Comparison of ENCODE assay signal across 1 cellular context in the genomic region with DNA sequence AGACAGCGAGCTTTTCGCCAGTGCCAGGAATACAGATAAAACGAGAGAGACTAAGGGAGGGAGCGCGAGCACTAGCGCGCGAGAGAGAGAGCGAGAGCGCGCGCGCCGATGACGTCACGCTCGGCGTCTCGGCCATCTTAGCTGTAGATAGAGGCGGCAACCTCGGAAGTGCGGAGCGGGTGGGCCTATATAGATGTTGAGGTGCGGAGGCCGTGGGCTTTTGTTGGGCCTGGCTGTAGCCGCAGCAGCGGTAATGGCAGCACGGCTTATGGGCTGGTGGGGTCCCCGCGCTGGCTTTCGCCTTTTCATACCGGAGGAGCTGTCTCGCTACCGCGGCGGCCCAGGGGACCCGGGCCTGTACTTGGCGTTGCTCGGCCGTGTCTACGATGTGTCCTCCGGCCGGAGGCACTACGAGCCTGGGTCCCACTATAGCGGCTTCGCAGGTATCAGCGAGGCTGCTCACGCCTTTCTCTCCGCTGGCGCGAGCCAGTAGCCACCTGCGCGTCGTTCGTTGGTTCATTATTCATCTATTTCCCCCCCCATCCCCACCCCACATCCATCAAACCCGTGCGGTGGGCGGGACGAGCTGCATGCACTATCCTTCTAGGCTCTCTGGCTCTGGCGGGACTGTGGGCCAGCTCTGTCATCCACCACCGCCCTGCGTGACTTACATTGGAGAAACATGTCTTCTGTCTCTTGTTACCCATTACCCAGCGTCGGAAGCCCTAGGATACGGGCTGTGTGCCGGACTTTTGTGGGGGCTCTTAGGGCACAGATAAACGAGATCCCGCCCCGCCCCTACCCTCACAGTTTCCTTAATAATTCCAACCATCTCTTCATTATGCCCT.
TF ChIP-seq lines count a peak whose summit lies in the region.

No MANE protein-coding gene starts in this region.

TF ChIP-seq in HepG2, 621 proteins besides CTCF, POLR2A, EP300 and RAD21 (continued from another document and continues in another):
- TF ChIP-seq SNAPC2 (CRISPR knock-in tag; IDR thresholded peaks at IDR 0.05) (no peak; the same call in 1 of the 2 replicates), PHF21A (CRISPR knock-in tag; IDR thresholded peaks at IDR 0.05) (0 out of 2 replicates have a peak, but pooled peaks have one; percentile 3), ZNF317 (CRISPR knock-in tag; IDR thresholded peaks at IDR 0.05) (peak; percentile 71), ZNF234 (CRISPR knock-in tag; conservative IDR thresholded peaks at IDR 0.05) (no peak), SMYD3 (CRISPR knock-in tag; IDR thresholded peaks at IDR 0.05) (peak; percentile 39; the same call in 1 of the 2 replicates), ZNF431 (CRISPR knock-in tag; IDR thresholded peaks at IDR 0.05; ENCODE audit: borderline replicate concordance, low read depth) (no peak), XBP1 (CRISPR knock-in tag; IDR thresholded peaks at IDR 0.05) (0 out of 2 replicates have a peak, but pooled peaks have one; percentile 72), ZNF841 (CRISPR knock-in tag; IDR thresholded peaks at IDR 0.05; ENCODE audit: borderline replicate concordance) (no peak), SP1 (IDR thresholded peaks at IDR 0.05) (no peak), SP1 (CRISPR knock-in tag; IDR thresholded peaks at IDR 0.05) (peak; percentile 25; the same call in 1 of the 2 replicates), MEF2D (CRISPR knock-in tag; IDR thresholded peaks at IDR 0.05) (no peak), ZNF383 (CRISPR knock-in tag; IDR thresholded peaks at IDR 0.05; ENCODE audit: borderline replicate concordance) (no peak), ZNF468 (CRISPR knock-in tag; IDR thresholded peaks at IDR 0.05) (no peak), ZNF652 (CRISPR knock-in tag; IDR thresholded peaks at IDR 0.05; ENCODE audit: borderline replicate concordance, low read depth) (no peak), HOXD1 (CRISPR knock-in tag; IDR thresholded peaks at IDR 0.05) (no peak), SMARCE1 (IDR thresholded peaks at IDR 0.05; ENCODE audit: borderline replicate concordance) (no peak), KLF11 (CRISPR knock-in tag; IDR thresholded peaks at IDR 0.05) (peak; percentile 51; the same call in 1 of the 2 replicates), CENPT (CRISPR knock-in tag; IDR thresholded peaks at IDR 0.05; ENCODE audit: low read depth) (no peak), SRSF1 (optimal IDR thresholded peaks at IDR 0.05; ENCODE audit: low read depth, low read length) (peak; percentile 45), HNRNPH1 (optimal IDR thresholded peaks at IDR 0.05; ENCODE audit: low read depth, low read length) (no peak), NR2F2 (IDR thresholded peaks at IDR 0.05; ENCODE audit: borderline replicate concordance, low read depth) (no peak), ATRX (CRISPR knock-in tag; IDR thresholded peaks at IDR 0.05; ENCODE audit: borderline replicate concordance) (no peak), NFRKB (IDR thresholded peaks at IDR 0.05) (no peak), ZNF260 (CRISPR knock-in tag; IDR thresholded peaks at IDR 0.05; ENCODE audit: borderline replicate concordance, low read depth) (no peak), TEAD3 (CRISPR knock-in tag; optimal IDR thresholded peaks at IDR 0.05; ENCODE audit: borderline replicate concordance) (no peak), CAMTA2 (CRISPR knock-in tag; IDR thresholded peaks at IDR 0.05; ENCODE audit: borderline replicate concordance) (peak; percentile 42; the same call in 1 of the 2 replicates), MTF1 (CRISPR knock-in tag; IDR thresholded peaks at IDR 0.05) (no peak), KLF15 (CRISPR knock-in tag; IDR thresholded peaks at IDR 0.05; ENCODE audit: borderline replicate concordance) (no peak), ZNF382 (CRISPR knock-in tag; IDR thresholded peaks at IDR 0.05; ENCODE audit: borderline replicate concordance) (no peak), CBFB (CRISPR knock-in tag; IDR thresholded peaks at IDR 0.05) (no peak; the same call in none of the 2 replicates), GABPB1 (CRISPR knock-in tag; IDR thresholded peaks at IDR 0.05) (peak; percentile 48), ZNF180 (CRISPR knock-in tag; IDR thresholded peaks at IDR 0.05; ENCODE audit: borderline replicate concordance, low read depth) (no peak), FOXM1 (CRISPR knock-in tag; IDR thresholded peaks at IDR 0.05) (no peak), ZNF292 (CRISPR knock-in tag; IDR thresholded peaks at IDR 0.05; ENCODE audit: borderline replicate concordance, low read depth) (no peak), ZNF337 (CRISPR knock-in tag; IDR thresholded peaks at IDR 0.05; ENCODE audit: borderline replicate concordance, low read depth) (no peak; the same call in 1 of the 2 replicates), NCOR1 (IDR thresholded peaks at IDR 0.05; ENCODE audit: borderline replicate concordance, low read length) (no peak), ZNF644 (CRISPR knock-in tag; IDR thresholded peaks at IDR 0.05; ENCODE audit: low read depth) (no peak), HHEX (CRISPR knock-in tag; IDR thresholded peaks at IDR 0.05) (no peak), ZNF33A (CRISPR knock-in tag; IDR thresholded peaks at IDR 0.05; ENCODE audit: borderline replicate concordance) (no peak), ZFP36 (IDR thresholded peaks at IDR 0.05; ENCODE audit: borderline replicate concordance, low read depth, low read length, partially characterized antibody) (no peak), HOXA3 (CRISPR knock-in tag; IDR thresholded peaks at IDR 0.05) (peak; percentile 97), TRIM24 (CRISPR knock-in tag; IDR thresholded peaks at IDR 0.05) (no peak), ZNF761 (CRISPR knock-in tag; conservative IDR thresholded peaks at IDR 0.05) (no peak), MYC (CRISPR knock-in tag; IDR thresholded peaks at IDR 0.05; ENCODE audit: borderline replicate concordance) (peak; percentile 39; the same call in 1 of the 2 replicates), SSRP1 (CRISPR knock-in tag; IDR thresholded peaks at IDR 0.05) (no peak), ISL2 (CRISPR knock-in tag; IDR thresholded peaks at IDR 0.05) (peak; percentile 59), TCF7L2 (IDR thresholded peaks at IDR 0.05; ENCODE audit: low read depth, low read length) (no peak), ZNF253 (CRISPR knock-in tag; IDR thresholded peaks at IDR 0.05; ENCODE audit: borderline replicate concordance) (no peak), ZFP36L2 (CRISPR knock-in tag; IDR thresholded peaks at IDR 0.05) (0 out of 2 replicates have a peak, but pooled peaks have one; percentile 32), SIX1 (CRISPR knock-in tag; IDR thresholded peaks at IDR 0.05; ENCODE audit: borderline replicate concordance) (0 out of 2 replicates have a peak, but pooled peaks have one; percentile 40), ZNF878 (CRISPR knock-in tag; IDR thresholded peaks at IDR 0.05) (0 out of 2 replicates have a peak, but pooled peaks have one; percentile 44)
- TF ChIP-seq, protein P1, sequence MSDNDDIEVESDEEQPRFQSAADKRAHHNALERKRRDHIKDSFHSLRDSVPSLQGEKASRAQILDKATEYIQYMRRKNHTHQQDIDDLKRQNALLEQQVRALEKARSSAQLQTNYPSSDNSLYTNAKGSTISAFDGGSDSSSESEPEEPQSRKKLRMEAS (IDR thresholded peaks at IDR 0.05) = peak; percentile 61
- TF ChIP-seq, protein P2, sequence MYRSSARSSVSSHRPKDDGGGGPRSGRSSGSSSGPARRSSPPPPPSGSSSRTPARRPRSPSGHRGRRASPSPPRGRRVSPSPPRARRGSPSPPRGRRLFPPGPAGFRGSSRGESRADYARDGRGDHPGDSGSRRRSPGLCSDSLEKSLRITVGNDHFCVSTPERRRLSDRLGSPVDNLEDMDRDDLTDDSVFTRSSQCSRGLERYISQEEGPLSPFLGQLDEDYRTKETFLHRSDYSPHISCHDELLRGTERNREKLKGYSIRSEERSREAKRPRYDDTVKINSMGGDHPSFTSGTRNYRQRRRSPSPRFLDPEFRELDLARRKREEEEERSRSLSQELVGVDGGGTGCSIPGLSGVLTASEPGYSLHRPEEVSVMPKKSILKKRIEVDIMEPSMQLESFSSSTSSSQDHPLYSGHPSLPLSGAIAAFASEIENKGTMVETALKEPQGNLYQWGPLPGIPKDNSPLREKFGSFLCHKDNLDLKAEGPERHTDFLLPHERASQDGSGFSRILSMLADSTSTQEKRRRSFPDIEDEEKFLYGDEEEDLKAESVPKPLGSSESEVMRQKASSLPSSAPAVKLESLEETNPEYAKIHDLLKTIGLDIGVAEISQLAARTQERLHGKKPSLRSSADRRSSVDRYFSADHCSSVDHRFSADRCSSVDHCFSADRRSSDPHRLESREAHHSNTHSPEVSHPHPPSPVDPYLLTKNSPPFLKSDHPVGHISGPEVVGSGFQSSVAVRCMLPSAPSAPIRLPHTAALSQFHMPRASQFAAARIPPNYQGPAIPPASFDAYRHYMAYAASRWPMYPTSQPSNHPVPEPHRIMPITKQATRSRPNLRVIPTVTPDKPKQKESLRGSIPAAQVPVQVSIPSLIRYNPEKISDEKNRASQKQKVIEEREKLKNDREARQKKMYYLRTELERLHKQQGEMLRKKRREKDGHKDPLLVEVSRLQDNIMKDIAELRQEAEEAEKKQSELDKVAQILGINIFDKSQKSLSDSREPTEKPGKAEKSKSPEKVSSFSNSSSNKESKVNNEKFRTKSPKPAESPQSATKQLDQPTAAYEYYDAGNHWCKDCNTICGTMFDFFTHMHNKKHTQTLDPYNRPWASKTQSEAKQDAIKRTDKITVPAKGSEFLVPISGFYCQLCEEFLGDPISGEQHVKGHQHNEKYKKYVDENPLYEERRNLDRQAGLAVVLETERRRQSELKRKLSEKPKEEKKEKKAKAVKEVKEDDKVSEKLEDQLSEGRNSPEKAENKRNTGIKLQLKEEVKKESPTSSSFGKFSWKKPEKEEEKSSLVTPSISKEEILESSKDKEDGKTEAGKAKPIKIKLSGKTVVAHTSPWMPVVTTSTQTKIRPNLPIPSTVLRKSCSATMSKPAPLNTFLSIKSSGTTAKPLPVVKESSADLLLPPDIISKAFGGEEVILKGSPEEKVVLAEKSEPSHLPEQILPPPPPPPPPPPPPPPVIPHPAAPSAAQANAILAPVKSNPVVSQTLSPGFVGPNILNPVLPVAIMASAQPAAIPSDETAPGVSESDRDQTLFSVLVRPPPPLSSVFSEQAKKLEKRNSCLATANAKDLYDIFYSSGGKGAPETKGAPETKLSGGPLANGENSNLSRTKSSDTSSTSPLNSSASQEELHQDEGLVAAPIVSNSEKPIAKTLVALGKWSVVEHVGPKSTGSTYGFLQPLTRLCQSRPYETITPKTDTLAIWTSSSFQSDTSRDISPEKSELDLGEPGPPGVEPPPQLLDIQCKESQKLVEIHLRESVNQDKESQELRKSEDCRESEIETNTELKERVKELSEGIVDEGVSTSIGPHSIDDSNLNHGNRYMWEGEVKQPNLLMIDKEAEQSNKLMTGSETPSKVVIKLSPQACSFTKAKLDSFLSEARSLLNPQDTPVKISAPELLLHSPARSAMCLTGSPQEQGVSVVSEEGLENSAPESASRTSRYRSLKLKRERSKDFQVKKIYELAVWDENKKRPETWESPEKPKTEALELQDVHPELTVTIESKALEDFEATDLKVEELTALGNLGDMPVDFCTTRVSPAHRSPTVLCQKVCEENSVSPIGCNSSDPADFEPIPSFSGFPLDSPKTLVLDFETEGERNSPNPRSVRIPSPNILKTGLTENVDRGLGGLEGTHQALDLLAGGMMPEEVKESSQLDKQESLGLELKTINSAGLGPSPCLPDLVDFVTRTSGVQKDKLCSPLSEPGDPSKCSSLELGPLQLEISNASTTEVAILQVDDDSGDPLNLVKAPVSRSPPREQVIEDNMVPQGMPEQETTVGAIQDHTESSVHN (CRISPR knock-in tag; IDR thresholded peaks at IDR 0.05) = no peak
- TF ChIP-seq, protein P3, sequence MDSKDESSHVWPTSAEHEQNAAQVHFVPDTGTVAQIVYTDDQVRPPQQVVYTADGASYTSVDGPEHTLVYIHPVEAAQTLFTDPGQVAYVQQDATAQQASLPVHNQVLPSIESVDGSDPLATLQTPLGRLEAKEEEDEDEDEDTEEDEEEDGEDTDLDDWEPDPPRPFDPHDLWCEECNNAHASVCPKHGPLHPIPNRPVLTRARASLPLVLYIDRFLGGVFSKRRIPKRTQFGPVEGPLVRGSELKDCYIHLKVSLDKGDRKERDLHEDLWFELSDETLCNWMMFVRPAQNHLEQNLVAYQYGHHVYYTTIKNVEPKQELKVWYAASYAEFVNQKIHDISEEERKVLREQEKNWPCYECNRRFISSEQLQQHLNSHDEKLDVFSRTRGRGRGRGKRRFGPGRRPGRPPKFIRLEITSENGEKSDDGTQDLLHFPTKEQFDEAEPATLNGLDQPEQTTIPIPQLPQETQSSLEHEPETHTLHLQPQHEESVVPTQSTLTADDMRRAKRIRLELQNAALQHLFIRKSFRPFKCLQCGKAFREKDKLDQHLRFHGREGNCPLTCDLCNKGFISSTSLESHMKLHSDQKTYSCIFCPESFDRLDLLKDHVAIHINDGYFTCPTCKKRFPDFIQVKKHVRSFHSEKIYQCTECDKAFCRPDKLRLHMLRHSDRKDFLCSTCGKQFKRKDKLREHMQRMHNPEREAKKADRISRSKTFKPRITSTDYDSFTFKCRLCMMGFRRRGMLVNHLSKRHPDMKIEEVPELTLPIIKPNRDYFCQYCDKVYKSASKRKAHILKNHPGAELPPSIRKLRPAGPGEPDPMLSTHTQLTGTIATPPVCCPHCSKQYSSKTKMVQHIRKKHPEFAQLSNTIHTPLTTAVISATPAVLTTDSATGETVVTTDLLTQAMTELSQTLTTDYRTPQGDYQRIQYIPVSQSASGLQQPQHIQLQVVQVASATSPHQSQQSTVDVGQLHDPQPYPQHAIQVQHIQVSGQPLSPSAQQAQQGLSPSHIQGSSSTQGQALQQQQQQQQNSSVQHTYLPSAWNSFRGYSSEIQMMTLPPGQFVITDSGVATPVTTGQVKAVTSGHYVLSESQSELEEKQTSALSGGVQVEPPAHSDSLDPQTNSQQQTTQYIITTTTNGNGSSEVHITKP (CRISPR knock-in tag; IDR thresholded peaks at IDR 0.05; ENCODE audit: low read depth) = no peak
- TF ChIP-seq, protein P4, sequence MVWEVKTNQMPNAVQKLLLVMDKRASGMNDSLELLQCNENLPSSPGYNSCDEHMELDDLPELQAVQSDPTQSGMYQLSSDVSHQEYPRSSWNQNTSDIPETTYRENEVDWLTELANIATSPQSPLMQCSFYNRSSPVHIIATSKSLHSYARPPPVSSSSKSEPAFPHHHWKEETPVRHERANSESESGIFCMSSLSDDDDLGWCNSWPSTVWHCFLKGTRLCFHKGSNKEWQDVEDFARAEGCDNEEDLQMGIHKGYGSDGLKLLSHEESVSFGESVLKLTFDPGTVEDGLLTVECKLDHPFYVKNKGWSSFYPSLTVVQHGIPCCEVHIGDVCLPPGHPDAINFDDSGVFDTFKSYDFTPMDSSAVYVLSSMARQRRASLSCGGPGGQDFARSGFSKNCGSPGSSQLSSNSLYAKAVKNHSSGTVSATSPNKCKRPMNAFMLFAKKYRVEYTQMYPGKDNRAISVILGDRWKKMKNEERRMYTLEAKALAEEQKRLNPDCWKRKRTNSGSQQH (CRISPR knock-in tag; IDR thresholded peaks at IDR 0.05; ENCODE audit: low read depth) = no peak
- TF ChIP-seq, protein P5, sequence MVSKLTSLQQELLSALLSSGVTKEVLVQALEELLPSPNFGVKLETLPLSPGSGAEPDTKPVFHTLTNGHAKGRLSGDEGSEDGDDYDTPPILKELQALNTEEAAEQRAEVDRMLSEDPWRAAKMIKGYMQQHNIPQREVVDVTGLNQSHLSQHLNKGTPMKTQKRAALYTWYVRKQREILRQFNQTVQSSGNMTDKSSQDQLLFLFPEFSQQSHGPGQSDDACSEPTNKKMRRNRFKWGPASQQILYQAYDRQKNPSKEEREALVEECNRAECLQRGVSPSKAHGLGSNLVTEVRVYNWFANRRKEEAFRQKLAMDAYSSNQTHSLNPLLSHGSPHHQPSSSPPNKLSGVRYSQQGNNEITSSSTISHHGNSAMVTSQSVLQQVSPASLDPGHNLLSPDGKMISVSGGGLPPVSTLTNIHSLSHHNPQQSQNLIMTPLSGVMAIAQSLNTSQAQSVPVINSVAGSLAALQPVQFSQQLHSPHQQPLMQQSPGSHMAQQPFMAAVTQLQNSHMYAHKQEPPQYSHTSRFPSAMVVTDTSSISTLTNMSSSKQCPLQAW (CRISPR knock-in tag; IDR thresholded peaks at IDR 0.05) = no peak
